In the genomic region with DNA sequence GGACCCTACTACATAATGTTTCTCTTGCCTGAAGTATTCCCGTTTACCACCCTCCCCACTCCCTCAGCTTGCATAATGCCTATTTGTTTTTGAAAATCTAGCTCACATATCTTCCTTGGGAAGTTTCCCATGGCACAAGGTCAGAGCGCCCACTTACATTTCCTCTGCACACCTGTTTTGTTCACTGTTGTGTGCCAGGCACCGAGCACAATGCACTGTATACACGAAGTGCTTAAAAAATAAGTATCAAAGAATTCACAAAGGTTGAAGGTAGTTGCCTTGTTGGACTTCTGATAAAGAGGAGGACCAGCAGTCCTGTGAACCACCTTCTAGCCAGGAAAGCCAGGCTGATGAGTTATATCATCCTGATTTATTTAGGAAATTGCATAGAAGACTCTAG, we compare ENCODE assay signal across 21 cellular contexts. TPM values are rescaled to one million over a fixed set of nuclear protein-coding genes. Genes with fewer than 3 reads are reported as not detected.
DNase-seq lines count a peak whose midpoint lies in the region; ATAC-seq, FAIRE-seq and TF ChIP-seq lines count a peak whose summit lies in the region.
"Had no signal": no experiment of that assay in that cellular context is flagged by ENCODE, and none has a peak within 500 bp of the region (broad histone marks: within the 10 kb centered on the region; RNA-seq: fewer than 3 reads in every experiment).

No MANE protein-coding gene starts in this region.

- no peaks in the 10 kb centered on the region for H3K36me3 Mint-ChIP-seq in activated CD8-positive, alpha-beta memory T cell treated with anti-CD3 and anti-CD28 coated beads, Interleukin-2, amount 10 ng/mL, durations not matched to agents 7 days and 5 days
- H3K36me3 Mint-ChIP-seq: activated naive CD4-positive, alpha-beta T cell treated with anti-CD3 and anti-CD28 coated beads, Interleukin-2, amount 10 ng/mL, durations not matched to agents 7 days and 5 days had no signal

- H3K4me1 Mint-ChIP-seq in activated CD8-positive, alpha-beta memory T cell treated with anti-CD3 and anti-CD28 coated beads, Interleukin-2, amount 10 ng/mL, durations not matched to agents 7 days and 5 days: peaks cover 28% of the 10 kb centered on the region

- FAIRE-seq in HepG2 (lab: Jason Lieb, UNC): no peak
- FAIRE-seq: astrocyte, H1 had no signal

- H3K79me2 ChIP-seq in HepG2 (ENCODE audit: insufficient read depth, low read length): no peaks in the 10 kb centered on the region

- no peaks in the 10 kb centered on the region for H4K20me1 ChIP-seq in HepG2 (ENCODE audit: insufficient read depth, low read length)

- intact Hi-C loops in HepG2 (cut with micrococcal nuclease; ENCODE audit: unreplicated experiment) (no loop called here), psoas muscle (cut with DNase I) (loop anchor here in 1 of 2 donors (10.0 kb wide), 1 partner anchor 535 kb away; no protein-coding TSS in a partner anchor)

- no peak overlapping the region for H3K27ac Mint-ChIP-seq in activated CD8-positive, alpha-beta memory T cell treated with anti-CD3 and anti-CD28 coated beads, Interleukin-2, amount 10 ng/mL, durations not matched to agents 7 days and 5 days
- H3K27ac Mint-ChIP-seq: activated CD4-positive, alpha-beta memory T cell treated with anti-CD3 and anti-CD28 coated beads, Interleukin-2, amount 10 ng/mL, durations not matched to agents 7 days and 5 days; activated naive CD4-positive, alpha-beta T cell treated with anti-CD3 and anti-CD28 coated beads, Interleukin-2, amount 10 ng/mL, durations not matched to agents 7 days and 5 days; activated T-cell treated with anti-CD3 and anti-CD28 coated beads, Interleukin-2, amount 50 U/mL, for 24 hours; endodermal cell had no signal

- TF ChIP-seq CTCF in HepG2 (CRISPR knock-in tag; IDR thresholded peaks at IDR 0.05) (no peak), psoas muscle (IDR thresholded peaks at IDR 0.05) (no peak), upper lobe of left lung (IDR thresholded peaks at IDR 0.05) (no peak)

- CTCF ChIA-PET in activated CD8-positive, alpha-beta memory T cell treated with anti-CD3 and anti-CD28 coated beads, Interleukin-2, amount 10 ng/mL, durations not matched to agents 7 days and 5 days (lab: Charles Lee): interaction anchor here (0.9 to 3.0 kb wide), 5 partner anchors 17 to 231 kb away, joined by 3 to 9 read pairs (median 3); a partner anchor contains a TSS
- CTCF ChIA-PET in HepG2 (lab: Yijun Ruan, JAX; ENCODE audit: low intra/inter-chr PET ratio, low total read pairs): no interaction called here

- peak overlapping the region; percentile 9; the same call in 1 of the 2 replicates for H3K4me2 ChIP-seq in HepG2 (ENCODE audit: low read depth, low read length)

- H3K9ac ChIP-seq in HepG2 (ENCODE audit: insufficient read depth, low read depth, low read length): no peak overlapping the region

- peaks cover 65% of the 10 kb centered on the region for H3K4me1 ChIP-seq in HepG2 (ENCODE audit: insufficient read depth, low read length)
- H3K4me1 ChIP-seq in psoas muscle: peaks cover 22% of the 10 kb centered on the region
- peaks cover 14 to 29% (median 18%) of the 10 kb centered on the region in 4 donors for H3K4me1 ChIP-seq in upper lobe of left lung
- H3K4me1 ChIP-seq: prostate gland had no signal

- H3K36me3 ChIP-seq in HepG2 (replicated peaks in 1 of 2; ENCODE audit: control insufficient read depth in 1 of 2, insufficient read depth in 2 of 2, low read length in 2 of 2): no peaks in the 10 kb centered on the region
- no peaks in the 10 kb centered on the region for H3K36me3 ChIP-seq in psoas muscle (ENCODE audit: insufficient read depth in 1 of 2, low read depth in 1 of 2)
- H3K36me3 ChIP-seq in upper lobe of left lung: no peaks in the 10 kb centered on the region
- H3K36me3 ChIP-seq: prostate gland had no signal

- H3K27ac ChIP-seq in HepG2 (ENCODE audit: extremely low read length, insufficient read depth, low read length): no peak overlapping the region
- H3K27ac ChIP-seq in psoas muscle: peak overlapping the region; percentile 31
- peak overlapping the region; percentile 40 to 74 (median 68) for H3K27ac ChIP-seq in upper lobe of left lung
- H3K27ac ChIP-seq: 22Rv1, prostate gland, VCaP had no signal

- TF ChIP-seq RAD21 in HepG2 (CRISPR knock-in tag; IDR thresholded peaks at IDR 0.05): no peak

- H3K9me3 ChIP-seq in HepG2 (ENCODE audit: low read length): no peaks in the 10 kb centered on the region
- no peaks in the 10 kb centered on the region for H3K9me3 ChIP-seq in psoas muscle
- no peaks in the 10 kb centered on the region for H3K9me3 ChIP-seq in upper lobe of left lung
- H3K9me3 ChIP-seq: prostate gland had no signal

- peaks cover 27% of the 10 kb centered on the region for H3K27me3 Mint-ChIP-seq in activated CD8-positive, alpha-beta memory T cell treated with anti-CD3 and anti-CD28 coated beads, Interleukin-2, amount 10 ng/mL, durations not matched to agents 7 days and 5 days

- TF ChIP-seq POLR2A in HepG2 (IDR thresholded peaks at IDR 0.05; ENCODE audit: insufficient read depth in 1 of 2, low read depth in 2 of 2, low read length in 2 of 2) (no peak), upper lobe of left lung (IDR thresholded peaks at IDR 0.05) (no peak)

- 20% methylated on average over 4 of the region's 4 CpGs for WGBS in HepG2 (ENCODE audit: low lambda C conversion rate)
- WGBS in psoas muscle, 3 donors: 30 to 38% (median 34%) methylated on average over 4 of the region's 4 CpGs
- 53 to 60% methylated on average over 4 of the region's 4 CpGs for WGBS in upper lobe of left lung, 2 donors

- H3K4me3 ChIP-seq in HepG2 (replicated peaks in 1 of 3; ENCODE audit: insufficient read depth in 1 of 3, low read depth in 2 of 3, low read length in 3 of 3) (no peak overlapping the region), psoas muscle (no peak overlapping the region), upper lobe of left lung (no peak overlapping the region)
- H3K4me3 ChIP-seq: prostate gland had no signal

- BruUV-seq in HepG2 (replicated peaks; lab: Mats Ljungman, UMichigan): no TSS peak

- no peak overlapping the region for H2AFZ ChIP-seq in HepG2 (ENCODE audit: low read length)

- H3K9me3 Mint-ChIP-seq in activated CD8-positive, alpha-beta memory T cell treated with anti-CD3 and anti-CD28 coated beads, Interleukin-2, amount 10 ng/mL, durations not matched to agents 7 days and 5 days (ENCODE audit: low read depth): no peaks in the 10 kb centered on the region
- H3K9me3 Mint-ChIP-seq: activated naive CD4-positive, alpha-beta T cell treated with anti-CD3 and anti-CD28 coated beads, Interleukin-2, amount 10 ng/mL, durations not matched to agents 7 days and 5 days; activated T-cell treated with anti-CD3 and anti-CD28 coated beads, Interleukin-2, amount 50 U/mL, for 24 hours; endodermal cell; immature natural killer cell had no signal

- ATAC-seq in activated CD8-positive, alpha-beta memory T cell treated with anti-CD3 and anti-CD28 coated beads, Interleukin-2, amount 10 ng/mL, durations not matched to agents 7 days and 5 days: no peak
- ATAC-seq in HepG2: no peak
- ATAC-seq in psoas muscle: peak in 2 of 4 donors; percentile 4 to 15
- peak in 1 of 2 donors; percentile 32 for ATAC-seq in upper lobe of left lung (ENCODE audit: low FRiP score in 2 of 2)
- ATAC-seq in GM21737 (IDR thresholded peaks at IDR 0.05; ENCODE audit: unreplicated experiment): no peak

- H3K4me3 Mint-ChIP-seq in activated CD8-positive, alpha-beta memory T cell treated with anti-CD3 and anti-CD28 coated beads, Interleukin-2, amount 10 ng/mL, durations not matched to agents 7 days and 5 days: no peak overlapping the region
- H3K4me3 Mint-ChIP-seq: activated CD4-positive, alpha-beta memory T cell treated with anti-CD3 and anti-CD28 coated beads, Interleukin-2, amount 10 ng/mL, durations not matched to agents 7 days and 5 days; activated naive CD4-positive, alpha-beta T cell treated with anti-CD3 and anti-CD28 coated beads, Interleukin-2, amount 10 ng/mL, durations not matched to agents 7 days and 5 days; activated T-cell treated with anti-CD3 and anti-CD28 coated beads, Interleukin-2, amount 50 U/mL, for 24 hours; endodermal cell; immature natural killer cell had no signal

- no peak for TF ChIP-seq EP300 in HepG2 (IDR thresholded peaks at IDR 0.05; ENCODE audit: low read depth in 2 of 2, low read length in 2 of 2)
- TF ChIP-seq EP300 in HepG2 (CRISPR knock-in tag; IDR thresholded peaks at IDR 0.05; ENCODE audit: borderline replicate concordance): no peak
- TF ChIP-seq EP300 in upper lobe of left lung (IDR thresholded peaks at IDR 0.05): no peak

- POLR2A ChIA-PET in HepG2 (lab: Yijun Ruan, JAX): interaction anchor here (4.5 to 4.7 kb wide), 2 partner anchors 11 to 18 kb away, joined by 27 to 43 read pairs; a partner anchor contains a TSS

- in situ Hi-C loops in HepG2 (cut with HindIII; ENCODE audit: extremely low pct_ligation_motif_present, low pct_unique_long_range_greater_than_20kb): no loop called here

- DNase-seq in activated CD8-positive, alpha-beta memory T cell treated with anti-CD3 and anti-CD28 coated beads, Interleukin-2, amount 10 ng/mL, durations not matched to agents 7 days and 5 days: peak; percentile 12
- no peak for DNase-seq in activated CD8-positive, alpha-beta memory T cell treated with anti-CD3 and anti-CD28 coated beads, Interleukin-2, amount 50 U/mL, for 48 hours
- DNase-seq in HepG2 (ENCODE audit: low spot score) (no peak), psoas muscle (no peak), upper lobe of left lung (peak in 1 of 2 donors; percentile 19), NCI-H446 (lab: John Stamatoyannopoulos, UW) (no peak), islet precursor cell (no peak)
- DNase-seq: activated CD4-positive, alpha-beta memory T cell treated with anti-CD3 and anti-CD28 coated beads, Interleukin-2, amount 10 ng/mL, durations not matched to agents 7 days and 5 days; activated naive CD4-positive, alpha-beta T cell treated with anti-CD3 and anti-CD28 coated beads, Interleukin-2, amount 10 ng/mL, durations not matched to agents 7 days and 5 days; activated T-cell treated with anti-CD3 and anti-CD28 coated beads, Interleukin-2, amount 50 U/mL, for 24 hours; endodermal cell; immature natural killer cell; NCI-H1436 treated with DMSO at 0.1 percent for 48 hours; T-helper 2 cell; trophoblast cell had no signal

- H3K27me3 ChIP-seq in HepG2 (ENCODE audit: control insufficient read depth in 1 of 2, insufficient read depth in 2 of 2, low read length in 2 of 2) (peaks cover 0 to 40% of the 10 kb centered on the region in 2 experiments; a peak in 2 of 5 replicates), psoas muscle (ENCODE audit: insufficient read depth in 3 of 3, low read length in 2 of 3) (no peaks in the 10 kb centered on the region), upper lobe of left lung (no peaks in the 10 kb centered on the region)

RNA-seq across cellular contexts. Expression of a gene that starts 16.8 kb away (rescaled TPM):
- 10 to 100 TPM in 1 of 2 experiments, 1 to 10 TPM in 1; 9.1 to 36.4 TPM for total RNA-seq in activated CD8-positive, alpha-beta memory T cell treated with anti-CD3 and anti-CD28 coated beads, Interleukin-2, amount 10 ng/mL, durations not matched to agents 7 days and 5 days
- 192 and 268 TPM in 2 replicates for total RNA-seq in HepG2 (2016; rRNA removed; fragmentation: Illumina TruSeq; extraction: Trizol)
- total RNA-seq in HepG2 (2016; cell fraction: cytosol; rRNA removed; fragmentation: Illumina TruSeq; extraction: Trizol; ENCODE audit: low read depth): 40.2 and 44.0 TPM in 2 replicates
- 176 and 281 TPM in 2 replicates for total RNA-seq in HepG2 (2016; cell fraction: insoluble cytoplasmic fraction; rRNA removed; fragmentation: Illumina TruSeq; extraction: Trizol)
- total RNA-seq in HepG2 (2016; cell fraction: membrane; rRNA removed; fragmentation: Illumina TruSeq; extraction: Trizol): 165 and 177 TPM in 2 replicates
- 193 and 207 TPM in 2 replicates for total RNA-seq in HepG2 (2016; cell fraction: nucleus; rRNA removed; fragmentation: Illumina TruSeq; extraction: Trizol)
- 192 and 237 TPM in 2 replicates for polyA plus RNA-seq in HepG2 (2011; rRNA removed)
- 193 and 210 TPM in 2 replicates for polyA plus RNA-seq in HepG2 (2011; cell fraction: cytosol; rRNA removed)
- polyA plus RNA-seq in HepG2 (2011; cell fraction: nucleus; rRNA removed): 241 and 269 TPM in 2 replicates
- polyA plus RNA-seq in HepG2 (2012): 158 and 213 TPM in 2 replicates
- 33.6 and 36.3 TPM in 2 replicates for polyA plus RNA-seq in HepG2 (2016; cell fraction: cytosol; fragmentation: Illumina TruSeq; extraction: Trizol; ENCODE audit: low read depth)
- polyA plus RNA-seq in HepG2 (2016; cell fraction: insoluble cytoplasmic fraction; fragmentation: Illumina TruSeq; extraction: Trizol; ENCODE audit: low read depth): 232 and 273 TPM in 2 replicates
- polyA plus RNA-seq in HepG2 (2016; cell fraction: membrane; fragmentation: Illumina TruSeq; extraction: Trizol; ENCODE audit: low read depth): 112 and 122 TPM in 2 replicates
- 333 and 350 TPM in 2 replicates for polyA plus RNA-seq in HepG2 (2016; cell fraction: nucleus; fragmentation: Illumina TruSeq; extraction: Trizol; ENCODE audit: insufficient read depth, low read depth)
- 88.5 and 225 TPM in 2 replicates for polyA minus RNA-seq in HepG2 (2011; rRNA and poly(A)+ RNA removed; ENCODE audit: low replicate concordance)
- polyA minus RNA-seq in HepG2 (2011; cell fraction: cytosol; rRNA and poly(A)+ RNA removed): 132 and 167 TPM in 2 replicates
- 162 and 170 TPM in 2 replicates for polyA minus RNA-seq in HepG2 (2011; cell fraction: nucleus; rRNA and poly(A)+ RNA removed)
- total RNA-seq in psoas muscle: 100 to 1,000 TPM; 111 to 370 (median 154) TPM
- 100 to 1,000 TPM; 120 to 669 (median 345) TPM for polyA plus RNA-seq in psoas muscle
- total RNA-seq in upper lobe of left lung: 100 to 1,000 TPM; 193 to 583 (median 336) TPM
